In genomic region chr9:16671591-16672137, GRCh38 we compare ENCODE assay signal across 13 cellular contexts.
DNase-seq lines count a peak whose midpoint lies in the region; TF ChIP-seq lines count a peak whose summit lies in the region.
"Had no signal": no experiment of that assay in that cellular context is flagged by ENCODE, and none has a peak within 500 bp of the region (broad histone marks: within the 10 kb centered on the region; RNA-seq: fewer than 3 reads in every experiment).

No MANE protein-coding gene starts in this region.

- no peaks in the 10 kb centered on the region for H3K36me3 ChIP-seq in trophoblast cell (ENCODE audit: control insufficient read depth in 1 of 2, insufficient read depth in 2 of 2, low read length in 2 of 2)
- no peaks in the 10 kb centered on the region for H3K36me3 ChIP-seq in OCI-LY7 (ENCODE audit: insufficient read depth, low read length)
- H3K36me3 ChIP-seq: cardiac muscle cell had no signal

- no peaks in the 10 kb centered on the region for H3K36me3 Mint-ChIP-seq in endothelial cell (ENCODE audit: low read depth, unreplicated experiment)
- H3K36me3 Mint-ChIP-seq: activated CD8-positive, alpha-beta memory T cell treated with anti-CD3 and anti-CD28 coated beads, Interleukin-2, amount 10 ng/mL, durations not matched to agents 7 days and 5 days had no signal

- peak; percentile 47 for DNase-seq in GM12865 (ENCODE audit: low read depth)
- DNase-seq in NCI-H446 treated with DMSO at 0.1 percent for 48 hours (lab: John Stamatoyannopoulos, UW), result peak; percentile 98
- DNase-seq in choroid plexus epithelial cell (ENCODE audit: low read depth), result peak; percentile 85
- peak in 1 of 2 donors; percentile 21 for DNase-seq in trophoblast cell
- no peak for DNase-seq in OCI-LY7 (ENCODE audit: low spot score)
- no peak for DNase-seq in erythroblast (lab: John Stamatoyannopoulos, UW)
- no peak for DNase-seq in endothelial cell (ENCODE audit: low spot score)
- DNase-seq in pons (ENCODE audit: low spot score), result no peak
- DNase-seq: activated CD8-positive, alpha-beta memory T cell treated with anti-CD3 and anti-CD28 coated beads, Interleukin-2, amount 10 ng/mL, durations not matched to agents 7 days and 5 days; hippocampal formation; NCI-H2227 treated with DMSO at 0.1 percent for 48 hours; T-helper 1 cell had no signal

- no peak overlapping the region for H3K18ac ChIP-seq in trophoblast cell (ENCODE audit: low read length)

- CTCF ChIA-PET in OCI-LY7 (lab: Charles Lee; ENCODE audit: unreplicated experiment), result interaction anchor here (0.6 kb wide), 1 partner anchor 1025 kb away, joined by 3 read pairs; no protein-coding TSS in a partner anchor

- no peaks in the 10 kb centered on the region for H3K9me3 Mint-ChIP-seq in endothelial cell (ENCODE audit: unreplicated experiment)

- H3K14ac ChIP-seq in trophoblast cell (ENCODE audit: low read length), result no peak overlapping the region

- H3K4me3 Mint-ChIP-seq in endothelial cell (ENCODE audit: unreplicated experiment), result no peak overlapping the region
- H3K4me3 Mint-ChIP-seq: activated CD8-positive, alpha-beta memory T cell treated with anti-CD3 and anti-CD28 coated beads, Interleukin-2, amount 10 ng/mL, durations not matched to agents 7 days and 5 days had no signal

- H2BK120ac ChIP-seq in trophoblast cell (ENCODE audit: insufficient read depth, low read length, poor library complexity), result no peak overlapping the region

- no peak overlapping the region for H4K91ac ChIP-seq in trophoblast cell (ENCODE audit: low read depth, low read length)

- intact Hi-C loops in OCI-LY7 (cut with micrococcal nuclease; ENCODE audit: unreplicated experiment), result loop anchor here (2.0 kb wide), 1 partner anchor 67 kb away; no protein-coding TSS in a partner anchor

- H3K79me2 ChIP-seq in trophoblast cell (ENCODE audit: control insufficient read depth, insufficient read depth, low read length, poor library complexity) (no peaks in the 10 kb centered on the region), OCI-LY7 (ENCODE audit: insufficient read depth, low read depth, low read length) (no peaks in the 10 kb centered on the region)

- H2AFZ ChIP-seq in trophoblast cell (ENCODE audit: insufficient read depth, low read length, poor library complexity) (no peak overlapping the region), OCI-LY7 (ENCODE audit: low read length) (no peak overlapping the region)

- peak overlapping the region; percentile 16 for H3K27ac ChIP-seq in trophoblast cell (ENCODE audit: low read depth, low read length)
- no peak overlapping the region for H3K27ac ChIP-seq in OCI-LY7 (ENCODE audit: low read depth, low read length, poor library complexity, severe bottlenecking)
- H3K27ac ChIP-seq: cardiac muscle cell had no signal

- H3K4me1 ChIP-seq in trophoblast cell (ENCODE audit: control insufficient read depth in 1 of 2, insufficient read depth in 2 of 2, low read length in 2 of 2), result peaks cover 7 to 8% of the 10 kb centered on the region in 2 experiments
- no peaks in the 10 kb centered on the region for H3K4me1 ChIP-seq in OCI-LY7 (ENCODE audit: insufficient read depth, low read length, poor library complexity, severe bottlenecking)

- H2BK5ac ChIP-seq in trophoblast cell (ENCODE audit: low read depth, low read length, poor library complexity), result peak overlapping the region; percentile 49

- H2AK5ac ChIP-seq in trophoblast cell (ENCODE audit: low read length), result no peak overlapping the region

- no peak overlapping the region for H4K12ac ChIP-seq in trophoblast cell (ENCODE audit: low read depth, low read length)

- H3K4me3 ChIP-seq in GM12865 (ENCODE audit: low read depth, low read length), result no peak overlapping the region
- no peak overlapping the region for H3K4me3 ChIP-seq in choroid plexus epithelial cell (ENCODE audit: low read depth, low read length)
- H3K4me3 ChIP-seq in trophoblast cell (ENCODE audit: low read depth, low read length), result no peak overlapping the region
- H3K4me3 ChIP-seq in OCI-LY7 (ENCODE audit: low read depth, low read length, poor library complexity, severe bottlenecking), result no peak overlapping the region
- H3K4me3 ChIP-seq: cardiac muscle cell had no signal

- no peak overlapping the region for H3K9ac ChIP-seq in trophoblast cell (ENCODE audit: low read length)

- no peak overlapping the region for H2BK12ac ChIP-seq in trophoblast cell (ENCODE audit: low read length)

- H3K79me1 ChIP-seq in trophoblast cell (ENCODE audit: low read length), result no peaks in the 10 kb centered on the region

- no peaks in the 10 kb centered on the region for H3K9me2 ChIP-seq in OCI-LY7 (ENCODE audit: insufficient read depth, low read length)

- H3K27ac Mint-ChIP-seq in endothelial cell (ENCODE audit: unreplicated experiment), result no peak overlapping the region
- H3K27ac Mint-ChIP-seq: activated CD8-positive, alpha-beta memory T cell treated with anti-CD3 and anti-CD28 coated beads, Interleukin-2, amount 10 ng/mL, durations not matched to agents 7 days and 5 days had no signal

- no peak overlapping the region for H4K8ac ChIP-seq in trophoblast cell (ENCODE audit: low read depth, low read length)

- TF ChIP-seq POLR2A in erythroblast (IDR thresholded peaks at IDR 0.05; ENCODE audit: low read length), result no peak

- TF ChIP-seq CTCF in GM12865 (IDR thresholded peaks at IDR 0.05; ENCODE audit: insufficient read depth, low read depth, low read length, missing control alignments) (no peak), choroid plexus epithelial cell (conservative IDR thresholded peaks at IDR 0.05; ENCODE audit: low read depth, low read length) (no peak), OCI-LY7 (conservative IDR thresholded peaks at IDR 0.05; ENCODE audit: low read length) (no peak), endothelial cell (IDR thresholded peaks at IDR 0.05; ENCODE audit: unreplicated experiment) (no peak)

- BruUV-seq in OCI-LY7 (replicated peaks; lab: Mats Ljungman, UMichigan), result no TSS peak

- H3K27me3 ChIP-seq in trophoblast cell (ENCODE audit: insufficient read depth, low read length), result no peaks in the 10 kb centered on the region

- H3K4me2 ChIP-seq in trophoblast cell (ENCODE audit: low read length), result no peak overlapping the region
- no peak overlapping the region for H3K4me2 ChIP-seq in OCI-LY7 (ENCODE audit: low read length)

- no peaks in the 10 kb centered on the region for H3K27me3 Mint-ChIP-seq in endothelial cell (ENCODE audit: unreplicated experiment)
- H3K27me3 Mint-ChIP-seq: activated CD8-positive, alpha-beta memory T cell treated with anti-CD3 and anti-CD28 coated beads, Interleukin-2, amount 10 ng/mL, durations not matched to agents 7 days and 5 days had no signal

- WGBS in trophoblast cell (ENCODE audit: extremely low coverage, insufficient coverage, insufficient read length), result no CpG with 5 or more reads among the region's 1 CpG

- H4K20me1 ChIP-seq in OCI-LY7 (ENCODE audit: insufficient read depth, low read length), result no peaks in the 10 kb centered on the region

- no peak overlapping the region for H3K23ac ChIP-seq in trophoblast cell (ENCODE audit: low read length)

- no peaks in the 10 kb centered on the region for H3K9me3 ChIP-seq in trophoblast cell (ENCODE audit: insufficient read depth, low read depth, low read length)
- H3K9me3 ChIP-seq in OCI-LY7 (ENCODE audit: low read length), result no peaks in the 10 kb centered on the region

- peaks cover 4% of the 10 kb centered on the region for H3K4me1 Mint-ChIP-seq in endothelial cell (ENCODE audit: unreplicated experiment)
- H3K4me1 Mint-ChIP-seq: activated CD8-positive, alpha-beta memory T cell treated with anti-CD3 and anti-CD28 coated beads, Interleukin-2, amount 10 ng/mL, durations not matched to agents 7 days and 5 days had no signal

- no peak overlapping the region for H3K4ac ChIP-seq in trophoblast cell (ENCODE audit: low read depth, low read length)

- POLR2A ChIA-PET in OCI-LY7 (lab: Charles Lee), result interaction anchor here (0.6 to 0.7 kb wide), 2 partner anchors 10 to 19 kb away, joined by 3 read pairs; no protein-coding TSS in a partner anchor

Comparison
In these comparisons a context has a peak if more than half of its experiments do, and no peak if none do; other contexts are left out.
1. DNase-seq: peak in GM12865 (single experiment), NCI-H446 treated with DMSO at 0.1 percent for 48 hours (single experiment) and choroid plexus epithelial cell (single experiment); none in OCI-LY7 (single experiment), erythroblast (0 of 2), endothelial cell (single experiment) and pons (single experiment).